In the genomic region with DNA sequence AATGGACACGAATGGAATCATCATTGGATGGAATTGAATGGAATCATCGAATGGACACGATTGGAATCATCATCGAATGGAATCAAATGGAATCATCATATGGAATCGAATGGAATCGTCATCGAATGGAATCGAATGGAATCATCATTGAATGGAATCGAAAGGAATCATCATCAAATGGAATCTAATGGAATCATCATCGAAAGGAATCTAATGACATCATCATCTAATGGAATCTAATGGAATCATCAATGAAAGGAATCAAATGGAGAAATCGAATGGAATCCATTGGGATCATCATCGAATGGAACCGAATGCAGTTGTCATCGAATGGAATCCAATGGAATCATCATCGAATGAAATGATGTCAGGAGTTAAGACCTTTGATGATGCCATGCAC, we compare ENCODE assay signal across 28 cellular contexts.
"Had no signal": no experiment of that assay in that cellular context is flagged by ENCODE, and none has a peak within 500 bp of the region (broad histone marks: within the 10 kb centered on the region; RNA-seq: fewer than 3 reads in every experiment).

No MANE protein-coding gene starts in this region.

- H3K27ac ChIP-seq: colonic mucosa, coronary artery, dorsolateral prefrontal cortex, epithelial cell of prostate, esophagus muscularis mucosa, esophagus squamous epithelium, foreskin keratinocyte, gastrocnemius medialis, gastroesophageal sphincter, heart left ventricle, heart right ventricle had no signal

- H3K9me3 ChIP-seq: colonic mucosa, gastrocnemius medialis had no signal

- H3K4me3 ChIP-seq: colonic mucosa, coronary artery, dorsolateral prefrontal cortex, esophagus muscularis mucosa, esophagus squamous epithelium, gastrocnemius medialis, gastroesophageal sphincter, heart left ventricle, heart right ventricle had no signal

- ATAC-seq: effector memory CD8-positive, alpha-beta T cell; esophagus mucosa; foreskin keratinocyte; gastrocnemius medialis; gastroesophageal sphincter; heart left ventricle; heart right ventricle had no signal

- H3K27me3 ChIP-seq: colonic mucosa, esophagus muscularis mucosa, esophagus squamous epithelium, foreskin keratinocyte, gastrocnemius medialis, gastroesophageal sphincter, heart left ventricle, heart right ventricle had no signal

- FAIRE-seq: colon, endometrium, endothelial cell of umbilical vein, frontal cortex had no signal

- H3K4me1 ChIP-seq: colonic mucosa, esophagus muscularis mucosa, esophagus squamous epithelium, foreskin keratinocyte, gastrocnemius medialis, gastroesophageal sphincter, heart left ventricle, heart right ventricle had no signal

- DNase-seq: colonic mucosa; cortex of kidney; dermis blood vessel endothelial cell; dorsolateral prefrontal cortex; effector CD4-positive, alpha-beta T cell; effector CD8-positive, alpha-beta T cell; effector memory CD4-positive, alpha-beta T cell; effector memory CD8-positive, alpha-beta T cell; endodermal cell; erythroblast; esophagus squamous epithelium; foreskin fibroblast; foreskin keratinocyte; foreskin melanocyte; gastrocnemius medialis; glutamatergic neuron; head of caudate nucleus; heart left ventricle; heart right ventricle had no signal

- H3K36me3 ChIP-seq: colonic mucosa, esophagus muscularis mucosa, esophagus squamous epithelium, gastrocnemius medialis, gastroesophageal sphincter, heart left ventricle, heart right ventricle had no signal
